Comparison of ENCODE assay signal across 1 cellular context in genomic region chr6:139375239-139376053, GRCh38.
TF ChIP-seq lines count a peak whose summit lies in the region.

No MANE protein-coding gene starts in this region.

TF ChIP-seq in liver, 16 proteins besides CTCF, POLR2A, EP300 and RAD21 (continued from another document):
- peak; percentile 65 for TF ChIP-seq REST (IDR thresholded peaks at IDR 0.05)
- TF ChIP-seq YY1 (IDR thresholded peaks at IDR 0.05) = peak; percentile 73
- peak; percentile 60 for TF ChIP-seq TAF1 (conservative IDR thresholded peaks at IDR 0.05)
TF ChIP-seq in liver: peak in this region for 14.
